Comparison of ENCODE assay signal across 11 cellular contexts in the genomic region with DNA sequence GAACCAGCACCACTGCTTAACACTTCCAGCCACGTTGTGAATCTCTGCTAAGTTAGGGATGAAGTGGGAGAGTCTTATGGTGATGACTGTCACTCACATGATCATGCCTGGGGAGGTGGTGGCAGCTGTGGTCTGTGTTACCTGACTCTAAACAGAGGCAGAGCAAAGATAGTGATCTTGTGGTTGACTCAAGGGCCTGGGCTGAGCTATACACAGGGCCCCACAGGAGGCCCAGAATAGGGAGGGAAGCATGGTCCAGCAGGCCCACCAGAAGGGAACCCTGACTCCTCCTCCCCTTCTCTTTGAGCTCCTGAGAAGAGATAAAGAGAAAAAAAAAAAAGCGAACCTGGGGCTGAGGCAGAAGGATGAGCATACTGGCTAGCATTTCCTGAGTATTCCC. TPM values are rescaled to one million over a fixed set of nuclear protein-coding genes. Genes with fewer than 3 reads are reported as not detected.
A peak's percentile ranks its signal among the peaks of the same experiment; 100 is the strongest.
DNase-seq lines count a peak whose midpoint lies in the region; ATAC-seq and TF ChIP-seq lines count a peak whose summit lies in the region.
"Had no signal": no experiment of that assay in that cellular context is flagged by ENCODE, and none has a peak within 500 bp of the region (broad histone marks: within the 10 kb centered on the region; RNA-seq: fewer than 3 reads in every experiment).

No MANE protein-coding gene starts in this region.

- H3K4me1 ChIP-seq in hepatocyte (ENCODE audit: insufficient read depth) (peaks cover 41% of the 10 kb centered on the region), right atrium auricular region (peaks cover 0 to 15% of the 10 kb centered on the region in 2 donors)

- H3K27ac Mint-ChIP-seq in T-helper 17 cell = no peak overlapping the region
- H3K27ac Mint-ChIP-seq: WTC11 had no signal

- H3K27me3 ChIP-seq in hepatocyte = no peaks in the 10 kb centered on the region
- H3K27me3 ChIP-seq in right atrium auricular region = no peaks in the 10 kb centered on the region
- H3K27me3 ChIP-seq: spleen had no signal

- peak; percentile 60 for DNase-seq in HT1080 (ENCODE audit: low read depth)
- DNase-seq in hepatocyte (ENCODE audit: low spot score) = no peak
- DNase-seq in right atrium auricular region (ENCODE audit: low spot score) = no peak
- DNase-seq in T-helper 17 cell = no peak
- no peak for DNase-seq in Right ventricle myocardium superior
- DNase-seq: mucosa of descending colon, NCI-H526 treated with DMSO at 0.1 percent for 48 hours, spleen had no signal

- H3K9me3 ChIP-seq in hepatocyte (ENCODE audit: low read depth) (no peaks in the 10 kb centered on the region), right atrium auricular region (no peaks in the 10 kb centered on the region), T-helper 17 cell (ENCODE audit: control insufficient read depth, low read length, poor library complexity, severe bottlenecking) (no peaks in the 10 kb centered on the region)
- H3K9me3 ChIP-seq: mucosa of descending colon, spleen had no signal

- ATAC-seq in GM18499 (IDR thresholded peaks at IDR 0.05; ENCODE audit: insufficient read depth, unreplicated experiment) = peak; percentile 49
- peak; percentile 54 for ATAC-seq in GM21423 (IDR thresholded peaks at IDR 0.05; ENCODE audit: unreplicated experiment)
- ATAC-seq in T-helper 17 cell = no peak
- ATAC-seq in Right ventricle myocardium superior (ENCODE audit: poor library complexity) = no peak
- ATAC-seq: mucosa of descending colon, WTC11 had no signal

- peaks cover 3% of the 10 kb centered on the region for H3K36me3 Mint-ChIP-seq in T-helper 17 cell (ENCODE audit: low read depth)
- H3K36me3 Mint-ChIP-seq: WTC11 had no signal

- peaks cover 29% of the 10 kb centered on the region for H3K27me3 Mint-ChIP-seq in T-helper 17 cell

- no peaks in the 10 kb centered on the region for H4K20me1 ChIP-seq in hepatocyte (ENCODE audit: insufficient read depth, poor library complexity, severe bottlenecking)

- H3K4me3 Mint-ChIP-seq in T-helper 17 cell = no peak overlapping the region
- H3K4me3 Mint-ChIP-seq: WTC11 had no signal

- intact Hi-C loops in Right ventricle myocardium superior (cut with DNase I) = no loop called here

- 41% methylated on average over 2 of the region's 2 CpGs for WGBS in hepatocyte (ENCODE audit: low lambda C conversion rate, missing lambda C conversion rate)

- H3K4me3 ChIP-seq in hepatocyte = no peak overlapping the region
- H3K4me3 ChIP-seq in right atrium auricular region = no peak overlapping the region
- H3K4me3 ChIP-seq: mucosa of descending colon, spleen had no signal

- H3K36me3 ChIP-seq in hepatocyte (replicated peaks; ENCODE audit: insufficient read depth, low read depth) = no peaks in the 10 kb centered on the region
- no peaks in the 10 kb centered on the region for H3K36me3 ChIP-seq in right atrium auricular region
- H3K36me3 ChIP-seq: spleen had no signal

- H3K4me2 ChIP-seq in hepatocyte = no peak overlapping the region

- H3K79me2 ChIP-seq in hepatocyte = no peaks in the 10 kb centered on the region

- no peak for TF ChIP-seq CTCF in hepatocyte (IDR thresholded peaks at IDR 0.05; ENCODE audit: poor library complexity)
- no peak for TF ChIP-seq CTCF in right atrium auricular region (IDR thresholded peaks at IDR 0.05)

- H2AFZ ChIP-seq in hepatocyte = no peak overlapping the region

- peaks cover 14% of the 10 kb centered on the region for H3K4me1 Mint-ChIP-seq in T-helper 17 cell
- H3K4me1 Mint-ChIP-seq: WTC11 had no signal

- no peaks in the 10 kb centered on the region for H3K9me2 ChIP-seq in hepatocyte (replicated peaks; ENCODE audit: insufficient read depth)

- H3K27ac ChIP-seq in hepatocyte = peak overlapping the region; percentile 29
- no peak overlapping the region for H3K27ac ChIP-seq in right atrium auricular region
- H3K27ac ChIP-seq: spleen had no signal

RNA-seq across cellular contexts. Expression of a gene that starts 55.0 kb away (rescaled TPM):
- 5.9 and 6.0 TPM in 2 replicates for total RNA-seq in HT1080 (2014; rRNA removed; shearing (Covaris generic))
- polyA plus RNA-seq in HT1080 (2015; cell fraction: cytosol; rRNA removed) = 12.1 and 12.3 TPM in 2 replicates
- 33.2 and 38.3 TPM in 2 replicates for polyA plus RNA-seq in HT1080 (2015; cell fraction: nucleus; rRNA removed)
- total RNA-seq in hepatocyte = 8.3 and 9.8 TPM in 2 replicates
- 13.1 and 16.4 TPM in 2 replicates for polyA plus RNA-seq in hepatocyte
- 10 to 100 TPM; 10.8 to 23.8 TPM for total RNA-seq in right atrium auricular region
- total RNA-seq in T-helper 17 cell = 1 to 10 TPM; 1.0 to 2.2 TPM
- total RNA-seq in Right ventricle myocardium superior = 14.4 TPM

Comparison
In these comparisons a context has a peak if more than half of its experiments do, and no peak if none do; other contexts are left out.
1. ATAC-seq: peak in GM18499 (single experiment) and GM21423 (single experiment); none in T-helper 17 cell (single experiment) and Right ventricle myocardium superior (single experiment).